8 cellular contexts compared by ENCODE assay signal in genomic region chr3:184299488-184300376, GRCh38. TPM values are rescaled to one million over a fixed set of nuclear protein-coding genes. Genes with fewer than 3 reads are reported as not detected.
DNase-seq lines count a peak whose midpoint lies in the region; ATAC-seq, FAIRE-seq and TF ChIP-seq lines count a peak whose summit lies in the region.

No MANE protein-coding gene starts in this region.

- H3K36me3 Mint-ChIP-seq in endothelial cell (ENCODE audit: low read depth, unreplicated experiment) = peaks cover 32% of the 10 kb centered on the region

- ATAC-seq in omental fat pad (ENCODE audit: low FRiP score) (peak; percentile 2), GM21360 (IDR thresholded peaks at IDR 0.05; ENCODE audit: unreplicated experiment) (no peak)

- peaks cover 6% of the 10 kb centered on the region for H3K27me3 Mint-ChIP-seq in endothelial cell (ENCODE audit: unreplicated experiment)

- TF ChIP-seq CTCF in endothelial cell (IDR thresholded peaks at IDR 0.05; ENCODE audit: unreplicated experiment) (no peak), omental fat pad (IDR thresholded peaks at IDR 0.05) (no peak)

- no peak for FAIRE-seq in frontal cortex (lab: Jason Lieb, UNC)

- H3K9me3 Mint-ChIP-seq in endothelial cell (ENCODE audit: unreplicated experiment) = no peaks in the 10 kb centered on the region

- H3K4me3 Mint-ChIP-seq in endothelial cell (ENCODE audit: unreplicated experiment) = peak overlapping the region; percentile 99

- peak overlapping the region; percentile 92 for H3K27ac Mint-ChIP-seq in endothelial cell (ENCODE audit: unreplicated experiment)

- peaks cover 14% of the 10 kb centered on the region for H3K4me1 Mint-ChIP-seq in endothelial cell (ENCODE audit: unreplicated experiment)

- peak; percentile 43 for DNase-seq in NCI-H1105 treated with DMSO at 0.1 percent for 48 hours (lab: John Stamatoyannopoulos, UW)
- no peak for DNase-seq in NCI-H1105 (lab: John Stamatoyannopoulos, UW)
- DNase-seq in RKO (ENCODE audit: low spot score) = peak; percentile 77
- DNase-seq in endothelial cell (ENCODE audit: low spot score) = no peak
- DNase-seq in omental fat pad (ENCODE audit: low spot score) = no peak
- DNase-seq in frontal cortex (ENCODE audit: low spot score in 2 of 2) = no peak
- no peak for DNase-seq in NCI-H2171 treated with DMSO at 0.1 percent for 48 hours (lab: John Stamatoyannopoulos, UW)

RNA-seq across cellular contexts. Expression of gene PSMD2, which starts 0.7 kb away (rescaled TPM):
- total RNA-seq in endothelial cell (ENCODE audit: unreplicated experiment) = 292 TPM
- total RNA-seq in omental fat pad = 100 to 1,000 TPM; 160 to 319 (median 213) TPM
- total RNA-seq in frontal cortex = 263 TPM

RNA-seq across cellular contexts. Expression of gene EIF4G1, which starts 14.7 kb away (rescaled TPM):
- total RNA-seq in endothelial cell (ENCODE audit: unreplicated experiment) = 390 TPM
- total RNA-seq in omental fat pad = 100 to 1,000 TPM; 235 to 471 (median 268) TPM
- total RNA-seq in frontal cortex = 88.0 TPM

RNA-seq across cellular contexts. Expression of gene ECE2, which starts 23.9 kb away (rescaled TPM):
- not detected for total RNA-seq in endothelial cell (ENCODE audit: unreplicated experiment)
- total RNA-seq in omental fat pad = not detected
- total RNA-seq in frontal cortex = 3.7 TPM

RNA-seq across cellular contexts. Expression of gene FAM131A, which starts 37.7 kb away (rescaled TPM):
- total RNA-seq in endothelial cell (ENCODE audit: unreplicated experiment) = 15.8 TPM
- 10 to 100 TPM; 19.1 to 30.8 (median 25.9) TPM for total RNA-seq in omental fat pad
- 60.7 TPM for total RNA-seq in frontal cortex

RNA-seq across cellular contexts. Expression of gene CAMK2N2, which starts 38.4 kb away (rescaled TPM):
- not detected for total RNA-seq in endothelial cell (ENCODE audit: unreplicated experiment)
- under 1 TPM in 1 of 4 donors, not detected in 3; 0.28 TPM for total RNA-seq in omental fat pad
- 4.5 TPM for total RNA-seq in frontal cortex

Comparison
In these comparisons a context has a peak if more than half of its experiments do, and no peak if none do; other contexts are left out.
1. DNase-seq: peak in NCI-H1105 treated with DMSO at 0.1 percent for 48 hours (single experiment) and RKO (single experiment); none in NCI-H1105 (single experiment), endothelial cell (single experiment), omental fat pad (single experiment), frontal cortex (0 of 2) and NCI-H2171 treated with DMSO at 0.1 percent for 48 hours (single experiment).